In the genomic region with DNA sequence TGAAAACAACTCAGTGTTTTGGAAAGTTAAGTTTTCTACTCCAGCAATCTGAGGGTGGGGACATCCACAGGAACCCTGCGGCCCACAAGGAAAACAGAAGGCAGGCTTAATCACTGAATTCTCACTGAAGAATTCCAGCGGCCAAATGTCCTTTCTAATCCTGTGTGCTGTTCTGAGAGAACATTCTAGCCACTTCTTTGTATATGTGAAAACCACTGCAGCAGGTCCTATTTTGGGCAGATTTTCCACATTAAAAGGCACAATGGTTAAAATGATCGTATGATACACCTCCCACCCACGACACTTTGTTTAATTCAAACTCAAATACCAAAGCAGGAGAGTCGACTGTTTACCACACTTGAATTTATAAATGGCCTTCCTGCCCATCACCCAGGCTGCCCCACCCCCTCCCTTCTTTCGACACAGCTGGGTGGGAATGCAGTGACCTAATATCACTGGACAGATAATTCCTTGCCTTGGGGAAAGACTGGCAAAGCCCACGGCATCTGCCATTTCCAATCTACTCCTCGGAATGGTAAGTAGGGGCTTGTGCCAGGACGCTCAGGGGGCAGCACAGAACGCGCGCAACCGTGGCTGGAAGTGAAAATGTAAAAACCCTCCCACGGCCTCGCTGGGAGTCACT, we compare ENCODE assay signal across 11 cellular contexts.
DNase-seq lines count a peak whose midpoint lies in the region; ATAC-seq and TF ChIP-seq lines count a peak whose summit lies in the region.
"Had no signal": no experiment of that assay in that cellular context is flagged by ENCODE, and none has a peak within 500 bp of the region (broad histone marks: within the 10 kb centered on the region; RNA-seq: fewer than 3 reads in every experiment).

No MANE protein-coding gene starts in this region.

- H3K4me3 Mint-ChIP-seq in immature natural killer cell (peak overlapping the region in 3 of 5 donors; percentile 15 to 21 (median 20)), CD14-positive monocyte (no peak overlapping the region)
- H3K4me3 Mint-ChIP-seq: activated B cell treated with CpG ODN at 0.5 μM for 24 hours; activated naive CD8-positive, alpha-beta T cell treated with anti-CD3 and anti-CD28 coated beads, Interleukin-2, amount 10 ng/mL, durations not matched to agents 7 days and 5 days had no signal

- peak; percentile 67 for ATAC-seq in sciatic nerve
- ATAC-seq: K562 had no signal

- intact Hi-C loops in sciatic nerve (cut with DNase I): no loop called here
- intact Hi-C loops in CD14-positive monocyte (cut with micrococcal nuclease): no loop called here

- peaks cover 97 to 100% of the 10 kb centered on the region in 2 donors for H3K4me1 Mint-ChIP-seq in immature natural killer cell
- peaks cover 32% of the 10 kb centered on the region for H3K4me1 Mint-ChIP-seq in CD14-positive monocyte
- H3K4me1 Mint-ChIP-seq: activated B cell treated with CpG ODN at 0.5 μM for 24 hours; activated naive CD8-positive, alpha-beta T cell treated with anti-CD3 and anti-CD28 coated beads, Interleukin-2, amount 10 ng/mL, durations not matched to agents 7 days and 5 days had no signal

- H3K27ac Mint-ChIP-seq in immature natural killer cell (peak overlapping the region in 5 of 6 donors; percentile 36 to 84 (median 78)), CD14-positive monocyte (peak overlapping the region in 2 of 7 donors; percentile 44 to 57)
- H3K27ac Mint-ChIP-seq: activated B cell treated with CpG ODN at 0.5 μM for 24 hours; activated naive CD8-positive, alpha-beta T cell treated with anti-CD3 and anti-CD28 coated beads, Interleukin-2, amount 10 ng/mL, durations not matched to agents 7 days and 5 days had no signal

- DNase-seq in EH (ENCODE audit: low read depth) (peak; percentile 85), cardiac fibroblast (ENCODE audit: low read depth in 2 of 2) (peak; percentile 63 to 72), immature natural killer cell (no peak), sciatic nerve (ENCODE audit: low spot score) (no peak), DMS53 treated with DMSO at 0.1 percent for 48 hours (lab: John Stamatoyannopoulos, UW; ENCODE audit: unreplicated experiment) (no peak), CD14-positive monocyte (ENCODE audit: low spot score) (no peak), inferior parietal cortex (ENCODE audit: extremely low spot score) (no peak), NCI-H146 treated with DMSO at 0.1 percent for 48 hours (lab: John Stamatoyannopoulos, UW; ENCODE audit: unreplicated experiment) (no peak)
- DNase-seq: activated B cell treated with CpG ODN at 0.5 μM for 24 hours; activated naive CD8-positive, alpha-beta T cell treated with anti-CD3 and anti-CD28 coated beads, Interleukin-2, amount 10 ng/mL, durations not matched to agents 7 days and 5 days had no signal

- H3K4me3 ChIP-seq in cardiac fibroblast (replicated peaks in 1 of 2; ENCODE audit: low read depth in 2 of 2, low read length in 2 of 2): no peak overlapping the region
- H3K4me3 ChIP-seq: K562 had no signal

- H3K27me3 Mint-ChIP-seq in immature natural killer cell (ENCODE audit: low read depth in 3 of 3) (peaks cover 0 to 7% (median 0%) of the 10 kb centered on the region in 3 donors), CD14-positive monocyte (ENCODE audit: low read depth in 3 of 3) (peaks cover 0 to 2% (median 0%) of the 10 kb centered on the region in 3 donors)

- TF ChIP-seq CTCF in cardiac fibroblast (IDR thresholded peaks at IDR 0.05; ENCODE audit: low read depth, low read length): no peak
- TF ChIP-seq CTCF in CD14-positive monocyte (IDR thresholded peaks at IDR 0.05): no peak

- peaks cover 0 to 3% (median 0%) of the 10 kb centered on the region in 3 donors for H3K36me3 Mint-ChIP-seq in immature natural killer cell
- H3K36me3 Mint-ChIP-seq in CD14-positive monocyte: peaks cover 5 to 55% of the 10 kb centered on the region in 2 donors
- H3K36me3 Mint-ChIP-seq: activated naive CD8-positive, alpha-beta T cell treated with anti-CD3 and anti-CD28 coated beads, Interleukin-2, amount 10 ng/mL, durations not matched to agents 7 days and 5 days had no signal

- H3K9me3 Mint-ChIP-seq in immature natural killer cell: no peaks in the 10 kb centered on the region
- H3K9me3 Mint-ChIP-seq in CD14-positive monocyte: no peaks in the 10 kb centered on the region
- H3K9me3 Mint-ChIP-seq: activated B cell treated with CpG ODN at 0.5 μM for 24 hours; activated naive CD8-positive, alpha-beta T cell treated with anti-CD3 and anti-CD28 coated beads, Interleukin-2, amount 10 ng/mL, durations not matched to agents 7 days and 5 days had no signal

Comparison
In these comparisons a context has a peak if more than half of its experiments do, and no peak if none do; other contexts are left out.
1. DNase-seq: peak in EH (single experiment) and cardiac fibroblast (2 of 2); none in immature natural killer cell (0 of 3), sciatic nerve (single experiment), DMS53 treated with DMSO at 0.1 percent for 48 hours (single experiment), CD14-positive monocyte (single experiment), inferior parietal cortex (single experiment) and NCI-H146 treated with DMSO at 0.1 percent for 48 hours (single experiment).
2. H3K4me3 Mint-ChIP-seq: peak in immature natural killer cell (3 of 5); none in CD14-positive monocyte (0 of 2).